ENCODE assay signal across 24 cellular contexts in the genomic region with DNA sequence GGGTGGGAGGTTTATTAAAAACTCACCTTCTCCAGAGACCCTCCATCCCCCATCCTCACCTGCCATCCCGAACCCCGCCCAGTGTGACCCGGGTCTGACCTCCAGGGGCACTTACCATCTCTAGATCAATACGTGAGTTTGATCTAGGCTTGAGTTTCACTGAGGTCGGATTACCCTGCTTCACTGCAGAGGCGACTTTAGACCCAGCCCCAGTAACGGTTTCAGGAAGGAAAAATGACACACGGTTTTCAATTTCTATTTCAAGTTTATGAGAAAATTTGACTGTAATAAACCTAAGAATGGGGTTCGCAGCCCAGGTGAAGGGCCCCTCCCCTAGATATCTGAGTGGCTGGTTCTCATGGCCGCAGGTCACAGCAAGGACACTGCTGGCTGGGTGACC.
"Had no signal": no experiment of that assay in that cellular context is flagged by ENCODE, and none has a peak within 500 bp of the region (broad histone marks: within the 10 kb centered on the region; RNA-seq: fewer than 3 reads in every experiment).

No MANE protein-coding gene starts in this region.

- H3K4me1 Mint-ChIP-seq: activated naive CD4-positive, alpha-beta T cell treated with anti-CD3 and anti-CD28 coated beads, Interleukin-2, amount 50 U/mL, for 24 hours; memory B cell; T-helper 17 cell had no signal

- H3K27ac Mint-ChIP-seq: activated naive CD4-positive, alpha-beta T cell treated with anti-CD3 and anti-CD28 coated beads, Interleukin-2, amount 50 U/mL, for 24 hours; endodermal cell; memory B cell; natural killer cell treated with Interleukin-12 subunit alpha and Interleukin-12 subunit beta and Interleukin-15 and Interleukin-18, amount 100 ng/mL, for 72 hours; T-helper 17 cell had no signal

- H3K27me3 ChIP-seq: body of pancreas, cardiac muscle cell, esophagus squamous epithelium, gastrocnemius medialis, heart left ventricle, neutrophil, pancreas, stomach, suprapubic skin, tibial nerve had no signal

- DNase-seq: activated CD4-positive, alpha-beta T cell treated with anti-CD3 and anti-CD28 coated beads for 1 hour; activated CD4-positive, alpha-beta T cell treated with anti-CD3 and anti-CD28 coated beads, Interleukin-2, amount 50 U/mL, for 48 hours; activated gamma-delta T cell treated with Interleukin-2 at 50 U/mL for 16 hours; anterior cingulate cortex; cortex of kidney; endodermal cell; esophagus squamous epithelium; heart left ventricle; islet precursor cell; left cardiac atrium; pancreas; right cardiac atrium; stimulated activated CD4-positive, alpha-beta T cell treated with anti-CD3 and anti-CD28 coated beads, Interleukin-4, amount 100 ng/mL, for 4 hours; stomach; T-helper 17 cell had no signal

- H3K27me3 Mint-ChIP-seq: activated naive CD4-positive, alpha-beta T cell treated with anti-CD3 and anti-CD28 coated beads, Interleukin-2, amount 50 U/mL, for 24 hours; memory B cell; natural killer cell treated with Interleukin-12 subunit alpha and Interleukin-12 subunit beta and Interleukin-15 and Interleukin-18, amount 100 ng/mL, for 72 hours; T-helper 17 cell had no signal

- H3K36me3 Mint-ChIP-seq: natural killer cell treated with Interleukin-12 subunit alpha and Interleukin-12 subunit beta and Interleukin-15 and Interleukin-18, amount 100 ng/mL, for 72 hours had no signal

- H3K4me3 Mint-ChIP-seq: activated naive CD4-positive, alpha-beta T cell treated with anti-CD3 and anti-CD28 coated beads, Interleukin-2, amount 50 U/mL, for 24 hours; endodermal cell; memory B cell; natural killer cell treated with Interleukin-12 subunit alpha and Interleukin-12 subunit beta and Interleukin-15 and Interleukin-18, amount 100 ng/mL, for 72 hours; T-helper 17 cell had no signal

- H3K9me3 Mint-ChIP-seq: activated naive CD4-positive, alpha-beta T cell treated with anti-CD3 and anti-CD28 coated beads, Interleukin-2, amount 50 U/mL, for 24 hours; endodermal cell; memory B cell; natural killer cell treated with Interleukin-12 subunit alpha and Interleukin-12 subunit beta and Interleukin-15 and Interleukin-18, amount 100 ng/mL, for 72 hours had no signal

- ATAC-seq: heart left ventricle; left cardiac atrium; natural killer cell treated with Interleukin-12 subunit alpha and Interleukin-12 subunit beta and Interleukin-15 and Interleukin-18, amount 100 ng/mL, for 72 hours; right cardiac atrium; T-helper 17 cell had no signal

- H3K36me3 ChIP-seq: cardiac muscle cell had no signal

- H3K9me3 ChIP-seq: body of pancreas, esophagus squamous epithelium, gastrocnemius medialis, heart left ventricle, neutrophil, pancreas, stomach, suprapubic skin, tibial nerve had no signal

- H3K4me3 ChIP-seq: body of pancreas, cardiac muscle cell, esophagus squamous epithelium, gastrocnemius medialis, heart left ventricle, pancreas, stomach, suprapubic skin, tibial nerve had no signal

- H3K27ac ChIP-seq: body of pancreas, cardiac muscle cell, heart left ventricle, neutrophil, stomach, suprapubic skin, tibial nerve had no signal
